In genomic region chr1:111469539-111469938, GRCh38 we compare ENCODE assay signal across 1 cellular context.
TF ChIP-seq lines count a peak whose summit lies in the region.

No MANE protein-coding gene starts in this region.

TF ChIP-seq in HEK293T, 16 proteins besides CTCF, POLR2A, EP300 and RAD21:
- TF ChIP-seq SP1 (IDR thresholded peaks at IDR 0.05) (no peak), PKNOX1 (IDR thresholded peaks at IDR 0.05) (no peak), NFRKB (IDR thresholded peaks at IDR 0.05) (no peak), ARNT (IDR thresholded peaks at IDR 0.05) (no peak), TARDBP (IDR thresholded peaks at IDR 0.05) (no peak), FOXM1 (IDR thresholded peaks at IDR 0.05; ENCODE audit: borderline replicate concordance) (no peak), LEF1 (IDR thresholded peaks at IDR 0.05; ENCODE audit: borderline replicate concordance) (no peak), FOXK2 (IDR thresholded peaks at IDR 0.05) (no peak)
